ENCODE assay signal across 18 cellular contexts in the genomic region with DNA sequence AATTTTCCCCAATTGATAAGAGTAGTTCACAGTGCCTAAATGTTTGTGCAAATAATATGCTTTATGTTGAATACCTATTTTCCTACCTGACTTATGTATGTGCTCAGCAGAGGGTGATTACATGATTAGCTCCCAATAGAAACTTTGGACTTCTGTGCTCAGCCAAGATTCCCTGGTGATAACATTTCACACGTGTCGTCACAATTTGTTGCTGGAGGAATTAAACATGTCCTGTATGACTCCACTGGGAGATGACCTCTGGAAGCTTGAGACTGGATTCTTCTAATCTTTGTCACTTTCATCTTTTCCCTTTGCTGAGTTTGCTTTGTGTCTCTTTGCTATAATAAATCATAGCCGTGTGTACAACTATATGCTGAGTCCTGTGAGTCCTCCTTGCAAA.
"Had no signal": no experiment of that assay in that cellular context is flagged by ENCODE, and none has a peak within 500 bp of the region (broad histone marks: within the 10 kb centered on the region; RNA-seq: fewer than 3 reads in every experiment).

No MANE protein-coding gene starts in this region.

- H3K27ac ChIP-seq: epithelial cell of prostate, foreskin keratinocyte, neutrophil, vagina, WERI-Rb-1 had no signal

- H3K9me3 Mint-ChIP-seq: endodermal cell had no signal

- H3K36me3 Mint-ChIP-seq: activated CD8-positive, alpha-beta memory T cell treated with anti-CD3 and anti-CD28 coated beads, Interleukin-2, amount 10 ng/mL, durations not matched to agents 7 days and 5 days; activated naive CD8-positive, alpha-beta T cell had no signal

- H3K9me3 ChIP-seq: neutrophil, vagina had no signal

- H3K4me1 ChIP-seq: foreskin keratinocyte, vagina had no signal

- H3K27me3 ChIP-seq: dorsolateral prefrontal cortex, foreskin keratinocyte, neutrophil, vagina had no signal

- H3K36me3 ChIP-seq: neutrophil, vagina, WERI-Rb-1 had no signal

- H3K27ac Mint-ChIP-seq: activated CD4-positive, alpha-beta memory T cell treated with anti-CD3 and anti-CD28 coated beads, Interleukin-2, amount 10 ng/mL, durations not matched to agents 7 days and 5 days; activated CD8-positive, alpha-beta memory T cell treated with anti-CD3 and anti-CD28 coated beads, Interleukin-2, amount 10 ng/mL, durations not matched to agents 7 days and 5 days; activated naive CD8-positive, alpha-beta T cell; endodermal cell; natural killer cell treated with Interleukin-12 subunit alpha and Interleukin-12 subunit beta and Interleukin-15 and Interleukin-18, amount 100 ng/mL, for 72 hours; stimulated activated naive CD8-positive, alpha-beta T cell treated with anti-CD3 and anti-CD28 coated beads, Interleukin-15, Interleukin-2, amounts not matched to agents 100 ng/mL and 50 ng/mL, for 24 hours had no signal

- H3K4me3 Mint-ChIP-seq: activated CD4-positive, alpha-beta memory T cell treated with anti-CD3 and anti-CD28 coated beads, Interleukin-2, amount 10 ng/mL, durations not matched to agents 7 days and 5 days; activated CD8-positive, alpha-beta memory T cell treated with anti-CD3 and anti-CD28 coated beads, Interleukin-2, amount 10 ng/mL, durations not matched to agents 7 days and 5 days; activated naive CD8-positive, alpha-beta T cell; endodermal cell; natural killer cell treated with Interleukin-12 subunit alpha and Interleukin-12 subunit beta and Interleukin-15 and Interleukin-18, amount 100 ng/mL, for 72 hours; stimulated activated naive CD8-positive, alpha-beta T cell treated with anti-CD3 and anti-CD28 coated beads, Interleukin-15, Interleukin-2, amounts not matched to agents 100 ng/mL and 50 ng/mL, for 24 hours had no signal

- DNase-seq: activated CD4-positive, alpha-beta memory T cell treated with anti-CD3 and anti-CD28 coated beads, Interleukin-2, amount 10 ng/mL, durations not matched to agents 7 days and 5 days; activated CD8-positive, alpha-beta memory T cell treated with anti-CD3 and anti-CD28 coated beads, Interleukin-2, amount 10 ng/mL, durations not matched to agents 7 days and 5 days; amniotic stem cell; dorsolateral prefrontal cortex; endodermal cell; hypothalamus; kidney; SW 1271; T-helper 2 cell; trophoblast cell; WERI-Rb-1 had no signal

- H3K27me3 Mint-ChIP-seq: activated CD4-positive, alpha-beta memory T cell treated with anti-CD3 and anti-CD28 coated beads, Interleukin-2, amount 10 ng/mL, durations not matched to agents 7 days and 5 days; activated CD8-positive, alpha-beta memory T cell treated with anti-CD3 and anti-CD28 coated beads, Interleukin-2, amount 10 ng/mL, durations not matched to agents 7 days and 5 days; activated naive CD8-positive, alpha-beta T cell; natural killer cell treated with Interleukin-12 subunit alpha and Interleukin-12 subunit beta and Interleukin-15 and Interleukin-18, amount 100 ng/mL, for 72 hours; stimulated activated naive CD8-positive, alpha-beta T cell treated with anti-CD3 and anti-CD28 coated beads, Interleukin-15, Interleukin-2, amounts not matched to agents 100 ng/mL and 50 ng/mL, for 24 hours had no signal

- H3K4me1 Mint-ChIP-seq: activated CD4-positive, alpha-beta memory T cell treated with anti-CD3 and anti-CD28 coated beads, Interleukin-2, amount 10 ng/mL, durations not matched to agents 7 days and 5 days; activated CD8-positive, alpha-beta memory T cell treated with anti-CD3 and anti-CD28 coated beads, Interleukin-2, amount 10 ng/mL, durations not matched to agents 7 days and 5 days; endodermal cell had no signal

- H3K4me3 ChIP-seq: dorsolateral prefrontal cortex, vagina had no signal

- ATAC-seq: activated CD8-positive, alpha-beta memory T cell treated with anti-CD3 and anti-CD28 coated beads, Interleukin-2, amount 10 ng/mL, durations not matched to agents 7 days and 5 days; foreskin keratinocyte; natural killer cell treated with Interleukin-12 subunit alpha and Interleukin-12 subunit beta and Interleukin-15 and Interleukin-18, amount 100 ng/mL, for 72 hours had no signal
